In the genomic region with DNA sequence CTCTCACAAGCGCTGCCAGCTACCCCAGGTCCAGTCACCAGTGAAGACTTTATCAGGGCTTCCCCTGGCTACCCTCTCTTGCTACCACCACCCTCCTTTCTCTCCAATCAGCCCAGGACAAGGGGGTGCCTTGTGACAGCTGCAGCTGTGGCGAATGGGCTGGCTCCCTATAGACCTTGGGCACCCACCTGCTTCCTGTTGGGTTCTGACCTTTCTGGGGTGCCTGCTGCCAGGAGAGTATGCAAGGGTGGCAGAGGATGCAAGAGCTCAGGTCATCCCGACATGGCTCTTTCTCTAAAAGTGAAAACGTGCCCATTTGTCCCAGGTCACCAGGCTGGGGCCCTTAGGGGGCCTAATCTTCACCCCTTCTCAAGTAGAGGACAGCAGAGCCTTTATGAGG, we compare ENCODE assay signal across 2 cellular contexts.
TF ChIP-seq lines count a peak whose summit lies in the region.

No MANE protein-coding gene starts in this region.

TF ChIP-seq in H1, 55 proteins besides CTCF, POLR2A, EP300 and RAD21:
- no peak for TF ChIP-seq POU5F1 (IDR thresholded peaks at IDR 0.05; ENCODE audit: low read depth, low read length)
- TF ChIP-seq CBX8 (IDR thresholded peaks at IDR 0.05; ENCODE audit: borderline replicate concordance, low read depth, low read length), result no peak
- no peak for TF ChIP-seq GABPA (IDR thresholded peaks at IDR 0.05; ENCODE audit: borderline replicate concordance, insufficient read depth, low read length)
- TF ChIP-seq TCF12 (IDR thresholded peaks at IDR 0.05; ENCODE audit: low read depth, low read length), result no peak
- no peak for TF ChIP-seq BACH1 (IDR thresholded peaks at IDR 0.05; ENCODE audit: low read length)
- TF ChIP-seq, protein P1, sequence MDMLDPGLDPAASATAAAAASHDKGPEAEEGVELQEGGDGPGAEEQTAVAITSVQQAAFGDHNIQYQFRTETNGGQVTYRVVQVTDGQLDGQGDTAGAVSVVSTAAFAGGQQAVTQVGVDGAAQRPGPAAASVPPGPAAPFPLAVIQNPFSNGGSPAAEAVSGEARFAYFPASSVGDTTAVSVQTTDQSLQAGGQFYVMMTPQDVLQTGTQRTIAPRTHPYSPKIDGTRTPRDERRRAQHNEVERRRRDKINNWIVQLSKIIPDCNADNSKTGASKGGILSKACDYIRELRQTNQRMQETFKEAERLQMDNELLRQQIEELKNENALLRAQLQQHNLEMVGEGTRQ (IDR thresholded peaks at IDR 0.05; ENCODE audit: low read length), result no peak
- no peak for TF ChIP-seq ASH2L (IDR thresholded peaks at IDR 0.05; ENCODE audit: low read length)
- no peak for TF ChIP-seq SUZ12 (IDR thresholded peaks at IDR 0.05; ENCODE audit: low read length)
- TF ChIP-seq EZH2 (IDR thresholded peaks at IDR 0.05; ENCODE audit: low read depth, low read length, severe bottlenecking), result no peak
- TF ChIP-seq RFX5 (IDR thresholded peaks at IDR 0.05; ENCODE audit: borderline replicate concordance, low read depth, low read length), result no peak
- TF ChIP-seq, protein P2, sequence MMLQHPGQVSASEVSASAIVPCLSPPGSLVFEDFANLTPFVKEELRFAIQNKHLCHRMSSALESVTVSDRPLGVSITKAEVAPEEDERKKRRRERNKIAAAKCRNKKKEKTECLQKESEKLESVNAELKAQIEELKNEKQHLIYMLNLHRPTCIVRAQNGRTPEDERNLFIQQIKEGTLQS (IDR thresholded peaks at IDR 0.05; ENCODE audit: insufficient read depth, low read depth, low read length), result no peak
- TF ChIP-seq SP4 (IDR thresholded peaks at IDR 0.05; ENCODE audit: low read length), result no peak
- TF ChIP-seq TEAD4 (IDR thresholded peaks at IDR 0.05; ENCODE audit: low read depth, low read length), result no peak
- TF ChIP-seq CBX5 (IDR thresholded peaks at IDR 0.05; ENCODE audit: low read depth, low read length), result no peak
- TF ChIP-seq TAF7 (optimal IDR thresholded peaks at IDR 0.05; ENCODE audit: borderline replicate concordance, low read depth, low read length), result no peak
TF ChIP-seq in H1: peak in this region for 0.

TF ChIP-seq in GM12891, 5 proteins besides CTCF, POLR2A, EP300 and RAD21:
- TF ChIP-seq SPI1 (IDR thresholded peaks at IDR 0.05; ENCODE audit: low read depth, low read length) (no peak), POU2F2 (IDR thresholded peaks at IDR 0.05; ENCODE audit: low read depth, low read length) (no peak), PAX5 (IDR thresholded peaks at IDR 0.05; ENCODE audit: insufficient read depth, low read length, severe bottlenecking) (no peak), POLR2AphosphoS5 (IDR thresholded peaks at IDR 0.05; ENCODE audit: low read depth, low read length) (no peak), TAF1 (IDR thresholded peaks at IDR 0.05; ENCODE audit: low read depth, low read length) (no peak)
